In the genomic region with DNA sequence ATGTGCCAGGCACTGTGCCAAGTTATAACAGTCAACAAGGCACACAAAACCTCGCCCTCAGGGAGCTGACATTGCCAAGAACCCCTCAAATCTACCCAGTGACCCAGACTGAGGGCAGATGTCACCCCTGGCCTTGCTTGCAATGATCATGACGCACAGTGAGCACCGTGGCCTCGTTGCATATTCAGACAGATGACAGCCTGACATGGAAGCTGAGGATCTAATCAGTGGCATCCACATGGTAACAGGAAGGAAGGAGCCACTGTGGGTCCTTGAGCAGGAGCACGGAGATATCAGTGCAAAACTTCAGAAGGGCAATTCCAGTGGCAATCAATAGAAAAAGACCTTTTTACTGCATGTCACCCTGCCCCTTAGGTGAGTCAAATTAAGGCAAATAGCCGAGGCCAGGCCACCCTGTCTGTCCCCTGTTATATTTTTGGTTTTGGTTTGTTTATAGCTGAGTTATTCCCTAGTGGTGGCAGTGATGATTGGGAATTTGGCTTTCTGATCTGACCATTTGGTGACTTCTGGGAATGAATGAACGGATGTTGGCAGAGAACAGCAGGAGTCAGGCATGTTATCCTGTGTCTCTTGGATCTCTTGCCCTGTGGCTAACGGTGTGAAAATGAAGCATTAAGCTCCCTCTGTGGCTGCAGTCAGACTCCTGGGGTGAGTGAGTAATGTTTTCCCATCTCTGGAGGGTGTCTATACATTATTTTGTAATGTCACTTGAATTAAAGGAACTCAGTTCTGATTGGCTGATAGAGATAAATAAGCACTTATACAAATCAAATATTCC, we compare ENCODE assay signal across 1 cellular context.
TF ChIP-seq lines count a peak whose summit lies in the region.

No MANE protein-coding gene starts in this region.

TF ChIP-seq in K562, 482 proteins besides CTCF, POLR2A, EP300 and RAD21 (continued from another document and continues in another):
- TF ChIP-seq CBFA2T3 (IDR thresholded peaks at IDR 0.05) (peak; percentile 88), ZNF778 (CRISPR knock-in tag; IDR thresholded peaks at IDR 0.05) (no peak), ARID1B (IDR thresholded peaks at IDR 0.05) (peak; percentile 85), TOE1 (IDR thresholded peaks at IDR 0.05; ENCODE audit: borderline replicate concordance) (no peak), TOE1 (CRISPR knock-in tag; IDR thresholded peaks at IDR 0.05; ENCODE audit: borderline replicate concordance, low read depth) (no peak), PRPF4 (IDR thresholded peaks at IDR 0.05; ENCODE audit: insufficient read depth, low read depth, low read length, poor library complexity, severe bottlenecking) (no peak), TCF7 (IDR thresholded peaks at IDR 0.05; ENCODE audit: borderline replicate concordance) (no peak), KAT8 (IDR thresholded peaks at IDR 0.05; ENCODE audit: low read depth) (no peak), PHB (CRISPR knock-in tag; IDR thresholded peaks at IDR 0.05) (no peak), TFAM (CRISPR knock-in tag; conservative IDR thresholded peaks at IDR 0.05) (no peak), NCOR1 (IDR thresholded peaks at IDR 0.05) (peak; percentile 68), CXXC5 (CRISPR knock-in tag; IDR thresholded peaks at IDR 0.05) (0 out of 2 replicates have a peak, but pooled peaks have one; percentile 32), ZNF311 (CRISPR knock-in tag; IDR thresholded peaks at IDR 0.05) (no peak), TAL1 (IDR thresholded peaks at IDR 0.05) (peak; percentile 75), ZNF175 (CRISPR knock-in tag; IDR thresholded peaks at IDR 0.05; ENCODE audit: low read depth) (peak; percentile 59; the same call in 1 of the 2 replicates), FOXA1 (IDR thresholded peaks at IDR 0.05; ENCODE audit: borderline replicate concordance) (no peak), RFX5 (IDR thresholded peaks at IDR 0.05; ENCODE audit: low read depth, low read length) (no peak), POU5F1 (IDR thresholded peaks at IDR 0.05; ENCODE audit: borderline replicate concordance, low read depth, low read length, partially characterized antibody) (no peak), ETV1 (tag; conservative IDR thresholded peaks at IDR 0.05; ENCODE audit: low read depth) (peak; percentile 75), ILF3 (IDR thresholded peaks at IDR 0.05; ENCODE audit: borderline replicate concordance) (no peak)
- TF ChIP-seq, protein P1, sequence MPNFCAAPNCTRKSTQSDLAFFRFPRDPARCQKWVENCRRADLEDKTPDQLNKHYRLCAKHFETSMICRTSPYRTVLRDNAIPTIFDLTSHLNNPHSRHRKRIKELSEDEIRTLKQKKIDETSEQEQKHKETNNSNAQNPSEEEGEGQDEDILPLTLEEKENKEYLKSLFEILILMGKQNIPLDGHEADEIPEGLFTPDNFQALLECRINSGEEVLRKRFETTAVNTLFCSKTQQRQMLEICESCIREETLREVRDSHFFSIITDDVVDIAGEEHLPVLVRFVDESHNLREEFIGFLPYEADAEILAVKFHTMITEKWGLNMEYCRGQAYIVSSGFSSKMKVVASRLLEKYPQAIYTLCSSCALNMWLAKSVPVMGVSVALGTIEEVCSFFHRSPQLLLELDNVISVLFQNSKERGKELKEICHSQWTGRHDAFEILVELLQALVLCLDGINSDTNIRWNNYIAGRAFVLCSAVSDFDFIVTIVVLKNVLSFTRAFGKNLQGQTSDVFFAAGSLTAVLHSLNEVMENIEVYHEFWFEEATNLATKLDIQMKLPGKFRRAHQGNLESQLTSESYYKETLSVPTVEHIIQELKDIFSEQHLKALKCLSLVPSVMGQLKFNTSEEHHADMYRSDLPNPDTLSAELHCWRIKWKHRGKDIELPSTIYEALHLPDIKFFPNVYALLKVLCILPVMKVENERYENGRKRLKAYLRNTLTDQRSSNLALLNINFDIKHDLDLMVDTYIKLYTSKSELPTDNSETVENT (CRISPR knock-in tag; IDR thresholded peaks at IDR 0.05) = no peak
- TF ChIP-seq, protein P2, sequence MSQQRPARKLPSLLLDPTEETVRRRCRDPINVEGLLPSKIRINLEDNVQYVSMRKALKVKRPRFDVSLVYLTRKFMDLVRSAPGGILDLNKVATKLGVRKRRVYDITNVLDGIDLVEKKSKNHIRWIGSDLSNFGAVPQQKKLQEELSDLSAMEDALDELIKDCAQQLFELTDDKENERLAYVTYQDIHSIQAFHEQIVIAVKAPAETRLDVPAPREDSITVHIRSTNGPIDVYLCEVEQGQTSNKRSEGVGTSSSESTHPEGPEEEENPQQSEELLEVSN (IDR thresholded peaks at IDR 0.05; ENCODE audit: borderline replicate concordance in 1 of 2, extremely low read depth in 1 of 2, insufficient read depth in 1 of 2, insufficient read length in 1 of 2, low read depth in 1 of 2, low read length in 1 of 2, poor library complexity in 1 of 2, severe bottlenecking in 1 of 2) = peak in 1 of 2 experiments; percentile 13
- TF ChIP-seq, protein P3, sequence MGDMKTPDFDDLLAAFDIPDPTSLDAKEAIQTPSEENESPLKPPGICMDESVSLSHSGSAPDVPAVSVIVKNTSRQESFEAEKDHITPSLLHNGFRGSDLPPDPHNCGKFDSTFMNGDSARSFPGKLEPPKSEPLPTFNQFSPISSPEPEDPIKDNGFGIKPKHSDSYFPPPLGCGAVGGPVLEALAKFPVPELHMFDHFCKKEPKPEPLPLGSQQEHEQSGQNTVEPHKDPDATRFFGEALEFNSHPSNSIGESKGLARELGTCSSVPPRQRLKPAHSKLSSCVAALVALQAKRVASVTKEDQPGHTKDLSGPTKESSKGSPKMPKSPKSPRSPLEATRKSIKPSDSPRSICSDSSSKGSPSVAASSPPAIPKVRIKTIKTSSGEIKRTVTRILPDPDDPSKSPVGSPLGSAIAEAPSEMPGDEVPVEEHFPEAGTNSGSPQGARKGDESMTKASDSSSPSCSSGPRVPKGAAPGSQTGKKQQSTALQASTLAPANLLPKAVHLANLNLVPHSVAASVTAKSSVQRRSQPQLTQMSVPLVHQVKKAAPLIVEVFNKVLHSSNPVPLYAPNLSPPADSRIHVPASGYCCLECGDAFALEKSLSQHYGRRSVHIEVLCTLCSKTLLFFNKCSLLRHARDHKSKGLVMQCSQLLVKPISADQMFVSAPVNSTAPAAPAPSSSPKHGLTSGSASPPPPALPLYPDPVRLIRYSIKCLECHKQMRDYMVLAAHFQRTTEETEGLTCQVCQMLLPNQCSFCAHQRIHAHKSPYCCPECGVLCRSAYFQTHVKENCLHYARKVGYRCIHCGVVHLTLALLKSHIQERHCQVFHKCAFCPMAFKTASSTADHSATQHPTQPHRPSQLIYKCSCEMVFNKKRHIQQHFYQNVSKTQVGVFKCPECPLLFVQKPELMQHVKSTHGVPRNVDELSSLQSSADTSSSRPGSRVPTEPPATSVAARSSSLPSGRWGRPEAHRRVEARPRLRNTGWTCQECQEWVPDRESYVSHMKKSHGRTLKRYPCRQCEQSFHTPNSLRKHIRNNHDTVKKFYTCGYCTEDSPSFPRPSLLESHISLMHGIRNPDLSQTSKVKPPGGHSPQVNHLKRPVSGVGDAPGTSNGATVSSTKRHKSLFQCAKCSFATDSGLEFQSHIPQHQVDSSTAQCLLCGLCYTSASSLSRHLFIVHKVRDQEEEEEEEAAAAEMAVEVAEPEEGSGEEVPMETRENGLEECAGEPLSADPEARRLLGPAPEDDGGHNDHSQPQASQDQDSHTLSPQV (IDR thresholded peaks at IDR 0.05) = peak; percentile 64; the same call in 1 of the 2 replicates
- TF ChIP-seq, protein P4, sequence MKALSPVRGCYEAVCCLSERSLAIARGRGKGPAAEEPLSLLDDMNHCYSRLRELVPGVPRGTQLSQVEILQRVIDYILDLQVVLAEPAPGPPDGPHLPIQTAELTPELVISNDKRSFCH (CRISPR knock-in tag; IDR thresholded peaks at IDR 0.05) = no peak
- TF ChIP-seq, protein P4 (tag; IDR thresholded peaks at IDR 0.05) = no peak
- TF ChIP-seq, protein P5, sequence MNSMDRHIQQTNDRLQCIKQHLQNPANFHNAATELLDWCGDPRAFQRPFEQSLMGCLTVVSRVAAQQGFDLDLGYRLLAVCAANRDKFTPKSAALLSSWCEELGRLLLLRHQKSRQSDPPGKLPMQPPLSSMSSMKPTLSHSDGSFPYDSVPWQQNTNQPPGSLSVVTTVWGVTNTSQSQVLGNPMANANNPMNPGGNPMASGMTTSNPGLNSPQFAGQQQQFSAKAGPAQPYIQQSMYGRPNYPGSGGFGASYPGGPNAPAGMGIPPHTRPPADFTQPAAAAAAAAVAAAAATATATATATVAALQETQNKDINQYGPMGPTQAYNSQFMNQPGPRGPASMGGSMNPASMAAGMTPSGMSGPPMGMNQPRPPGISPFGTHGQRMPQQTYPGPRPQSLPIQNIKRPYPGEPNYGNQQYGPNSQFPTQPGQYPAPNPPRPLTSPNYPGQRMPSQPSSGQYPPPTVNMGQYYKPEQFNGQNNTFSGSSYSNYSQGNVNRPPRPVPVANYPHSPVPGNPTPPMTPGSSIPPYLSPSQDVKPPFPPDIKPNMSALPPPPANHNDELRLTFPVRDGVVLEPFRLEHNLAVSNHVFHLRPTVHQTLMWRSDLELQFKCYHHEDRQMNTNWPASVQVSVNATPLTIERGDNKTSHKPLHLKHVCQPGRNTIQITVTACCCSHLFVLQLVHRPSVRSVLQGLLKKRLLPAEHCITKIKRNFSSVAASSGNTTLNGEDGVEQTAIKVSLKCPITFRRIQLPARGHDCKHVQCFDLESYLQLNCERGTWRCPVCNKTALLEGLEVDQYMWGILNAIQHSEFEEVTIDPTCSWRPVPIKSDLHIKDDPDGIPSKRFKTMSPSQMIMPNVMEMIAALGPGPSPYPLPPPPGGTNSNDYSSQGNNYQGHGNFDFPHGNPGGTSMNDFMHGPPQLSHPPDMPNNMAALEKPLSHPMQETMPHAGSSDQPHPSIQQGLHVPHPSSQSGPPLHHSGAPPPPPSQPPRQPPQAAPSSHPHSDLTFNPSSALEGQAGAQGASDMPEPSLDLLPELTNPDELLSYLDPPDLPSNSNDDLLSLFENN (IDR thresholded peaks at IDR 0.05; ENCODE audit: low read depth in 2 of 2, low read length in 2 of 2) = 0 out of 4 replicates have a peak, but pooled peaks of 1 of the 2 experiments have one; percentile 33
- TF ChIP-seq, protein P6, sequence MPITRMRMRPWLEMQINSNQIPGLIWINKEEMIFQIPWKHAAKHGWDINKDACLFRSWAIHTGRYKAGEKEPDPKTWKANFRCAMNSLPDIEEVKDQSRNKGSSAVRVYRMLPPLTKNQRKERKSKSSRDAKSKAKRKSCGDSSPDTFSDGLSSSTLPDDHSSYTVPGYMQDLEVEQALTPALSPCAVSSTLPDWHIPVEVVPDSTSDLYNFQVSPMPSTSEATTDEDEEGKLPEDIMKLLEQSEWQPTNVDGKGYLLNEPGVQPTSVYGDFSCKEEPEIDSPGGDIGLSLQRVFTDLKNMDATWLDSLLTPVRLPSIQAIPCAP (CRISPR knock-in tag; IDR thresholded peaks at IDR 0.05; ENCODE audit: borderline replicate concordance) = no peak
